Comparison of ENCODE assay signal across 17 cellular contexts in the genomic region with DNA sequence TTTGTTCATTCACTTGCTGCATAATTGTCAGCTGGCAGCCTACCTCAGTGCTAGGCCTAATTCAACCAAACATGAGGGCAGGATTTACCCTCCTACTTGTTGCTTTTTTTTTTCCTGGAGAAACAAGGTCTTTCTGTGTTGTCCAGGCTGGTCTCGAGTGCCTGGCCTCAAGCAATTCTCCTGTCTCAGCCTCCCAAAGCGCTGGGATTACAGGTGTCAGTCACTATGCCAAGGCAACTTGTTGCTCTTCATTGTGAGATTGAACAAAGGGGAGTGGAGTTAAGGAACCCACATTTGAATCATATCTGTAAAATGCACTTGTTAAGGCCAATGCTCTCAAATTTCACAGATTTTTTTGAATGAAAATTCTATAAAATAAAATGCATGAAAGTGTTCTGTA.
"Had no signal": no experiment of that assay in that cellular context is flagged by ENCODE, and none has a peak within 500 bp of the region (broad histone marks: within the 10 kb centered on the region; RNA-seq: fewer than 3 reads in every experiment).

No MANE protein-coding gene starts in this region.

- H3K4me3 ChIP-seq: stomach, suprapubic skin, testis, thoracic aorta, thyroid gland, tibial artery, tibial nerve, transverse colon, upper lobe of left lung, upper lobe of right lung, uterus, vagina had no signal

- H3K9me3 ChIP-seq: suprapubic skin, testis, thoracic aorta, thyroid gland, tibial artery, transverse colon, upper lobe of left lung, upper lobe of right lung, uterus, vagina had no signal

- ATAC-seq: stimulated activated effector memory CD8-positive, alpha-beta T cell treated with anti-CD3 and anti-CD28 coated beads, Interleukin-12 subunit alpha, Interleukin-12 subunit beta, amount 100 ng/mL, for 72 hours; stimulated activated memory B cell treated with anti-CD40 and anti-IgM and Interleukin-4, amounts not matched to agents 10 μg/mL and 1 μg/mL and 100 μg/mL, for 72 hours; stimulated activated naive B cell treated with anti-CD40 and anti-IgM and Interleukin-4, amounts not matched to agents 10 μg/mL and 1 μg/mL and 100 μg/mL, for 72 hours; stimulated activated naive CD8-positive, alpha-beta T cell treated with anti-CD3 and anti-CD28 coated beads, Interleukin-15, amount 100 ng/mL, for 72 hours; stimulated activated naive CD8-positive, alpha-beta T cell treated with anti-CD3 and anti-CD28 coated beads, Interleukin-15, Interleukin-2, amounts not matched to agents 100 U/mL and 50 U/mL, for 24 hours; upper lobe of right lung had no signal

- H3K4me1 ChIP-seq: stomach, suprapubic skin, testis, thyroid gland, tibial artery, tibial nerve, transverse colon, upper lobe of left lung, upper lobe of right lung, uterus, vagina had no signal

- H3K36me3 ChIP-seq: stomach, suprapubic skin, thoracic aorta, thyroid gland, tibial artery, tibial nerve, transverse colon, upper lobe of left lung, upper lobe of right lung, uterus, vagina had no signal

- H3K27ac ChIP-seq: stomach, suprapubic skin, testis, thoracic aorta, thyroid gland, tibial artery, tibial nerve, transverse colon, upper lobe of left lung, upper lobe of right lung, uterus, vagina had no signal
